8 cellular contexts compared by ENCODE assay signal in the genomic region with DNA sequence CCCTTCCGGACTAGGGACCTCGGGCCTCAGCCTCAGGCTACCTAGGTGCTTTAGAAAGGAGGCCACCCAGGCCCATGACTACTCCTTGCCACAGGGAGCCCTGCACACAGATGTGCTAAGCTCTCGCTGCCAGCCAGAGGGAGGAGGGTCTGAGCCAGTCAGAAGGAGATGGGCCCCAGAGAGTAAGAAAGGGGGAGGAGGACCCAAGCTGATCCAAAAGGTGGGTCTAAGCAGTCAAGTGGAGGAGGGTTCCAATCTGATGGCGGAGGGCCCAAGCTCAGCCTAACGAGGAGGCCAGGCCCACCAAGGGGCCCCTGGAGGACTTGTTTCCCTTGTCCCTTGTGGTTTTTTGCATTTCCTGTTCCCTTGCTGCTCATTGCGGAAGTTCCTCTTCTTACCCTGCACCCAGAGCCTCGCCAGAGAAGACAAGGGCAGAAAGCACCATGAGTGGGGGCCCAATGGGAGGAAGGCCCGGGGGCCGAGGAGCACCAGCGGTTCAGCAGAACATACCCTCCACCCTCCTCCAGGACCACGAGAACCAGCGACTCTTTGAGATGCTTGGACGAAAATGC. TPM values are rescaled to one million over a fixed set of nuclear protein-coding genes. Genes with fewer than 3 reads are reported as not detected.
DNase-seq lines count a peak whose midpoint lies in the region; ATAC-seq lines count a peak whose summit lies in the region.
"Had no signal": no experiment of that assay in that cellular context is flagged by ENCODE, and none has a peak within 500 bp of the region (broad histone marks: within the 10 kb centered on the region; RNA-seq: fewer than 3 reads in every experiment).

A gene (plus strand): TSS at position 389 of the 572 bp plus-strand sequence. CDS start 55 bp downstream, at position 444.

- POLR2A ChIA-PET in activated CD8-positive, alpha-beta memory T cell treated with anti-CD3 and anti-CD28 coated beads for 36 hours (lab: Charles Lee), result interaction anchor here (1.0 to 2.1 kb wide), 4 partner anchors 9 to 54 kb away, joined by 3 to 4 read pairs (median 4); no protein-coding TSS in a partner anchor

- peak within 1 kb of the TSS; percentile 96 for H3K27ac Mint-ChIP-seq in memory B cell

- H3K9me3 Mint-ChIP-seq in memory B cell, result no peaks in the 10 kb centered on the region

- H3K4me3 Mint-ChIP-seq in memory B cell, result peak within 1 kb of the TSS; percentile 96

- CTCF ChIA-PET in activated CD8-positive, alpha-beta memory T cell treated with anti-CD3 and anti-CD28 coated beads for 36 hours (lab: Charles Lee), result interaction anchor here (1.1 to 1.3 kb wide), 2 partner anchors 35 to 254 kb away, joined by 3 to 4 read pairs; no protein-coding TSS in a partner anchor

- peaks cover 43% of the 10 kb centered on the region for H3K4me1 Mint-ChIP-seq in memory B cell

- peaks cover 20% of the 10 kb centered on the region for H3K36me3 Mint-ChIP-seq in memory B cell

- peak; percentile 83 for ATAC-seq in GM19351 (IDR thresholded peaks at IDR 0.05; ENCODE audit: unreplicated experiment)
- ATAC-seq in HG03460 (IDR thresholded peaks at IDR 0.05; ENCODE audit: unreplicated experiment), result peak; percentile 93
- ATAC-seq in memory B cell (ENCODE audit: low read depth), result peak; percentile 94
- no peak for ATAC-seq in HG02884 (IDR thresholded peaks at IDR 0.05; ENCODE audit: unreplicated experiment)

- DNase-seq in memory B cell (ENCODE audit: low spot score in 2 of 2) (peak in 1 of 2 donors; percentile 14), NCI-H446 treated with DMSO at 0.1 percent for 48 hours (lab: John Stamatoyannopoulos, UW) (no peak), hippocampal formation (lab: John Stamatoyannopoulos, UW) (no peak)

- H3K27me3 Mint-ChIP-seq in memory B cell, result no peaks in the 10 kb centered on the region

RNA-seq across cellular contexts. Expression of the gene that starts here (rescaled TPM):
- 10 to 100 TPM; 76.6 to 84.2 TPM for total RNA-seq in activated CD8-positive, alpha-beta memory T cell treated with anti-CD3 and anti-CD28 coated beads for 36 hours
- total RNA-seq: SJSA1 had no signal
